In genomic region chr3:146159616-146160232, GRCh38 we compare ENCODE assay signal across 10 cellular contexts. TPM values are rescaled to one million over a fixed set of nuclear protein-coding genes. Genes with fewer than 3 reads are reported as not detected.
DNase-seq lines count a peak whose midpoint lies in the region; ATAC-seq, FAIRE-seq and TF ChIP-seq lines count a peak whose summit lies in the region.
"Had no signal": no experiment of that assay in that cellular context is flagged by ENCODE, and none has a peak within 500 bp of the region (broad histone marks: within the 10 kb centered on the region; RNA-seq: fewer than 3 reads in every experiment).

No MANE protein-coding gene starts in this region.

- peak overlapping the region; percentile 95 for H3K4me3 Mint-ChIP-seq in neural crest cell

- no peak for ATAC-seq in HG03097 (IDR thresholded peaks at IDR 0.05; ENCODE audit: low FRiP score, unreplicated experiment)

- CTCF ChIA-PET in BJ (lab: Yijun Ruan, JAX) = interaction anchor here (0.8 to 2.0 kb wide), 3 partner anchors 75 to 95 kb away, joined by 3 to 11 read pairs (median 4); no protein-coding TSS in a partner anchor

- TF ChIP-seq CTCF in BJ (IDR thresholded peaks at IDR 0.05; ENCODE audit: insufficient read depth, low read depth, low read length) = no peak
- TF ChIP-seq CTCF in neural crest cell (conservative IDR thresholded peaks at IDR 0.05) = no peak

- no peak for DNase-seq in BJ (ENCODE audit: low read depth)
- peak; percentile 16 for DNase-seq in NCI-H69 (lab: John Stamatoyannopoulos, UW)
- no peak for DNase-seq in neural crest cell (ENCODE audit: low read depth, low spot score)
- no peak for DNase-seq in stimulated activated CD4-positive, alpha-beta T cell treated with anti-CD3 and anti-CD28 coated beads, Interleukin-1b, Interleukin-23, amount 100 ng/mL, for 48 hours
- no peak for DNase-seq in SK-N-DZ (ENCODE audit: low spot score)
- DNase-seq in head of caudate nucleus = no peak
- DNase-seq: MV-4-11 had no signal

- no peaks in the 10 kb centered on the region for H3K27me3 ChIP-seq in BJ (ENCODE audit: control insufficient read depth, insufficient read depth, low read length)

- H3K27ac Mint-ChIP-seq in neural crest cell (ENCODE audit: unreplicated experiment) = peak overlapping the region; percentile 93

- POLR2A ChIA-PET in BJ (lab: Charles Lee) = no interaction called here

- H3K4me1 Mint-ChIP-seq in neural crest cell = peaks cover 24% of the 10 kb centered on the region

- H3K27me3 Mint-ChIP-seq in neural crest cell (ENCODE audit: low read depth) = peaks cover 21% of the 10 kb centered on the region

- H3K4me3 ChIP-seq in BJ (ENCODE audit: low read depth, low read length) = peak overlapping the region; percentile 87

- H3K36me3 ChIP-seq in BJ (ENCODE audit: control insufficient read depth, insufficient read depth, low read length) = no peaks in the 10 kb centered on the region

- peaks cover 3% of the 10 kb centered on the region for H3K36me3 Mint-ChIP-seq in neural crest cell (ENCODE audit: low read depth)

- peak; percentile 35 for FAIRE-seq in endometrium (lab: Jason Lieb, UNC)
- FAIRE-seq: GM12892 had no signal

- intact Hi-C loops in head of caudate nucleus (cut with DNase I) = no loop called here

- peaks cover 3% of the 10 kb centered on the region for H3K9me3 Mint-ChIP-seq in neural crest cell

RNA-seq across cellular contexts. Expression of gene PLOD2, which starts 1.3 kb away (rescaled TPM):
- 33.2 and 85.8 TPM in 2 replicates for polyA plus RNA-seq in BJ (2011; rRNA removed)
- polyA minus RNA-seq in BJ (2011; rRNA and poly(A)+ RNA removed) = 28.8 and 32.4 TPM in 2 replicates
- total RNA-seq in neural crest cell = 12.7 and 13.0 TPM in 2 replicates
- polyA plus RNA-seq in SK-N-DZ (2014; cell fraction: cytosol; rRNA removed) = 17.1 and 19.6 TPM in 2 replicates
- polyA plus RNA-seq in SK-N-DZ (2014; cell fraction: nucleus; rRNA removed) = 35.8 and 50.0 TPM in 2 replicates
